1 cellular context compared by ENCODE assay signal in genomic region chr4:184778325-184778724, GRCh38.
TF ChIP-seq lines count a peak whose summit lies in the region.

No MANE protein-coding gene starts in this region.

TF ChIP-seq in K562, 482 proteins besides CTCF, POLR2A, EP300 and RAD21:
- no peak for TF ChIP-seq SRSF1 (IDR thresholded peaks at IDR 0.05; ENCODE audit: low read depth, low read length)
- TF ChIP-seq ZFP36 (IDR thresholded peaks at IDR 0.05; ENCODE audit: low read depth, low read length, partially characterized antibody): peak; percentile 79
- TF ChIP-seq MBD2 (IDR thresholded peaks at IDR 0.05; ENCODE audit: borderline replicate concordance, low read depth): no peak
